8 cellular contexts compared by ENCODE assay signal in the genomic region with DNA sequence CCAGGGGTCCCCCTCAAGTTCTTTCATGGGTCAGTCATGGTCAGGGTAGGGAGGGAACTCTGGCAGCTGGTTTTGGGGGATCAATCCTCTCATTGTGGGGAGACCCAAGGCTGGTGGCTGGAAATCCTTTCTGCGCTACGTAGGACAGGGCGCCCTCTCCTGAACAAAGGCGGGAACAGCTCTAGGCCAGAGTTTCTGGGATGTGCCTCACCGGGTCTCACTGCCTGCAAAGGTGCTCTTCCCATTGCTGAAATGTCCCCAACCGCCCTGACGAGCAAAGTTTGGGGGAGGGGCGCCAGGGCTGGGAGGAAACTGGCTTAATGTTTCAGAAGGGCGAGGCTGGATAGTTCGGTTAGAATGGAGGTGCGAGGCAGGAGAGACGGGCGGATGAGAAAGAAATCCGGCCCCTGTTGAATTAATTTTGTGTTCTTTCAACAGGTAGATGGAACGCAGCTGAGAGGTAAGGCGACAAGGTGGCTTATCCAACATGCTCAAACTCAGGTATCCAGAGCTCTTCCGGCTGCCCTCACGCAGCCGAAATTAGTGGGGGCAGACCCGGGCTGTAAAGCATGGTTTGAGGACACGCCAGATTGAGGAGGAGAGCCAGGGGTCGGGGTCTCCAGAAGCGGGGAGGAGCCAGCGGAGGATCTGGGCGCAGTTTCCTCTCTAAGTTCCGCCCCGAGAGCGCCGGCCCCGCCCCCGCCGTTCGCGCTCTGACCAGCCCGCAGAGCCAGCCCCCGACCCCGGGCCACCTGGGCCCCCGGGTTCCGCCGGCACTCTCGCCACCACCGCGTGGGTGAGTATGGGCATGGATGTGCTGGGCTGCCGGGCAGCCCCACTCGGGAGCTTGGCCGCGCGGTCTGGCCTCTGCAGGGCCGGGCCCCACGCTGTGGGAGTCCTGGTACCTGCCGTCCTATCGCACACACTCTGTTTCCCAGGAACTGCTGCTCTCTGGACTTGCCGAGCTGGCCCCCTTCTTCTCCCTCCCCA. TPM values are rescaled to one million over a fixed set of nuclear protein-coding genes. Genes with fewer than 3 reads are reported as not detected.
DNase-seq lines count a peak whose midpoint lies in the region; ATAC-seq, FAIRE-seq and TF ChIP-seq lines count a peak whose summit lies in the region.

PGAP2 (plus strand) TSS at position 705 of the 990 bp plus-strand sequence. CDS start 2,700 bp downstream, outside the sequence.

- no TSS peak for BruUV-seq in K562 (replicated peaks; lab: Mats Ljungman, UMichigan)

- POLR2A ChIA-PET in K562 (lab: Yijun Ruan, JAX) = interaction anchor here (0.7 to 2.7 kb wide), 13 partner anchors 9 to 256 kb away, joined by 3 to 22 read pairs (median 4); partner anchors contain the start of genes NUP98 and RHOG

- peak; percentile 38; the same call in 1 of the 2 replicates for TF ChIP-seq EP300 in K562 (IDR thresholded peaks at IDR 0.05; ENCODE audit: low read length)

- in situ Hi-C loops in K562 (cut with MboI) = loop anchor here (25.0 kb wide), 1 partner anchor 346 kb away; no protein-coding TSS in a partner anchor

- H3K27me3 ChIP-seq in K562 (ENCODE audit: control insufficient read depth in 2 of 2, insufficient read depth in 2 of 2, low read length in 2 of 2) = no peaks in the 10 kb centered on the region
- H3K27me3 ChIP-seq in iPS DF 6.9 (ENCODE audit: control insufficient read depth, insufficient read depth, low read length) = no peaks in the 10 kb centered on the region

- no peaks in the 10 kb centered on the region for H4K20me1 ChIP-seq in K562 (replicated peaks; ENCODE audit: control insufficient read depth, insufficient read depth, low read length)

- FAIRE-seq in H54 (lab: Jason Lieb, UNC) (no peak), K562 (lab: Jason Lieb, UNC) (peak; percentile 85)

- no peaks in the 10 kb centered on the region for H3K9me1 ChIP-seq in K562 (ENCODE audit: control insufficient read depth, insufficient read depth, low read length)

- ATAC-seq in K562 (peak; percentile 91), HG03565 (IDR thresholded peaks at IDR 0.05; ENCODE audit: unreplicated experiment) (no peak)

- peak within 1 kb of the TSS; percentile 86 for H3K4me2 ChIP-seq in K562 (ENCODE audit: insufficient read depth, low read length)

- H3K27ac ChIP-seq in K562 (ENCODE audit: extremely low read depth, low read depth, low read length) (peak within 1 kb of the TSS; percentile 75), iPS DF 6.9 (ENCODE audit: low read length) (no peak within 1 kb of the TSS)

- DNase-seq in H54 (ENCODE audit: insufficient read length, low spot score) (peak; percentile 85), MV-4-11 (lab: John Stamatoyannopoulos, UW) (peak; percentile 45), T-helper 2 cell (peak; percentile 30 to 65 (median 44)), K562 (ENCODE audit: extremely low read depth in 1 of 4, low spot score in 3 of 4) (peak; percentile 85 to 88 (median 88)), iPS DF 6.9 (ENCODE audit: low read depth, low spot score) (no peak), skeletal muscle cell (ENCODE audit: low read depth) (no peak)

- peak within 1 kb of the TSS; percentile 97 for H2AFZ ChIP-seq in K562 (ENCODE audit: low read depth, low read length)

- H3K4me1 ChIP-seq in ES-I3 (ENCODE audit: insufficient read depth, low read length) = 0 out of 2 replicates have a peak, but pooled peaks cover 3% of the 10 kb centered on the region
- H3K4me1 ChIP-seq in K562 (replicated peaks in 1 of 2; ENCODE audit: control insufficient read depth in 2 of 2, insufficient read depth in 2 of 2, low read length in 2 of 2) = peaks cover 7 to 19% of the 10 kb centered on the region in 2 experiments; a peak in 3 of 5 replicates
- no peaks in the 10 kb centered on the region for H3K4me1 ChIP-seq in iPS DF 6.9 (ENCODE audit: control insufficient read depth, insufficient read depth, low read length)

- H3K4me3 ChIP-seq in K562 (peak within 1 kb of the TSS; percentile 56), iPS DF 6.9 (ENCODE audit: low read length) (peak within 1 kb of the TSS; percentile 73; the same call in 1 of the 2 replicates), skeletal muscle cell (ENCODE audit: low read depth, low read length) (peak within 1 kb of the TSS; percentile 78)

- intact Hi-C loops in K562 (cut with micrococcal nuclease) = no loop called here

- peak; percentile 47 to 74 for TF ChIP-seq RAD21 in K562 (CRISPR knock-in tag; conservative IDR thresholded peaks at IDR 0.05 in 1 of 2, IDR thresholded peaks at IDR 0.05 in 1 of 2)

- CTCF ChIA-PET in K562 (lab: Yijun Ruan, JAX; ENCODE audit: low intra/inter-chr PET ratio) = interaction anchor here (0.6 to 1.4 kb wide), 3 partner anchors 11 to 340 kb away, joined by 3 to 5 read pairs (median 4); partner anchors contain the start of gene NUP98

- TF ChIP-seq CTCF in K562 (IDR thresholded peaks at IDR 0.05 in 2 of 3, conservative IDR thresholded peaks at IDR 0.05 in 1 of 3; ENCODE audit: insufficient read depth in 2 of 3, low read depth in 1 of 3, low read length in 3 of 3) = peak; percentile 80 to 92 (median 85)

- H3K9ac ChIP-seq in ES-I3 (ENCODE audit: low read depth, low read length) = peak within 1 kb of the TSS; percentile 92
- peak within 1 kb of the TSS; percentile 61 to 95 for H3K9ac ChIP-seq in K562 (ENCODE audit: insufficient read depth in 1 of 2, low read depth in 2 of 2, low read length in 2 of 2)

- H3K9me3 ChIP-seq in ES-I3 (ENCODE audit: control insufficient read depth, insufficient read depth, low read length) = no peaks in the 10 kb centered on the region
- no peaks in the 10 kb centered on the region for H3K9me3 ChIP-seq in K562 (replicated peaks; ENCODE audit: control insufficient read depth, insufficient read depth, low read depth, low read length)
- H3K9me3 ChIP-seq in iPS DF 6.9 (ENCODE audit: control insufficient read depth, insufficient read depth, low read length) = no peaks in the 10 kb centered on the region

- peaks cover 6% of the 10 kb centered on the region for H3K79me2 ChIP-seq in K562 (ENCODE audit: control insufficient read depth, insufficient read depth, low read length)

- under 1% methylated on average over 39 of the region's 53 CpGs for WGBS in K562 (ENCODE audit: insufficient coverage, low coverage, missing lambda C conversion rate)
- no CpG with 5 or more reads among the region's 53 CpGs for WGBS in iPS DF 6.9 (ENCODE audit: insufficient coverage, insufficient read length)

- no peak for TF ChIP-seq POLR2A in H54 (IDR thresholded peaks at IDR 0.05; ENCODE audit: low read depth, low read length)
- peak; percentile 46 for TF ChIP-seq POLR2A in K562 (conservative IDR thresholded peaks at IDR 0.05)

- no peaks in the 10 kb centered on the region for H3K36me3 ChIP-seq in ES-I3 (ENCODE audit: insufficient read depth, low read length)
- peaks cover 11% of the 10 kb centered on the region for H3K36me3 ChIP-seq in K562 (ENCODE audit: control insufficient read depth, insufficient read depth, low read length)
- 0 out of 2 replicates have a peak, but pooled peaks cover 2% of the 10 kb centered on the region for H3K36me3 ChIP-seq in iPS DF 6.9 (ENCODE audit: control insufficient read depth, insufficient read depth, low read length)

RNA-seq across cellular contexts. Expression of gene PGAP2, which starts in this region (rescaled TPM):
- total RNA-seq in K562 (2011; cell fraction: chromatin; rRNA removed; ENCODE audit: low replicate concordance) = 52.9 and 128 TPM in 2 replicates
- total RNA-seq in K562 (2011; cell fraction: nucleolus; rRNA removed) = 70.0 and 81.9 TPM in 2 replicates
- 77.8 and 87.7 TPM in 2 replicates for total RNA-seq in K562 (2011; cell fraction: nucleoplasm; rRNA removed)
- total RNA-seq in K562 (2014; rRNA removed) = 17.9 and 26.9 TPM in 2 replicates
- 18.4 and 20.2 TPM in 2 replicates for total RNA-seq in K562 (2014; rRNA removed; fragmentation: Illumina TruSeq; extraction: Trizol)
- total RNA-seq in K562 (2015; rRNA removed; fragmentation: Illumina TruSeq; extraction: Trizol) = 20.6 and 22.7 TPM in 2 replicates
- total RNA-seq in K562 (2021) = 35.2 and 38.0 TPM in 2 replicates
- polyA plus RNA-seq in K562 (2011; rRNA removed) = 47.2 and 57.2 TPM in 2 replicates
- polyA plus RNA-seq in K562 (2011; cell fraction: cytosol; rRNA removed) = 61.2 and 89.0 TPM in 2 replicates
- polyA plus RNA-seq in K562 (2011; cell fraction: nucleus; rRNA removed) = 177 and 185 TPM in 2 replicates
- 38.5 and 43.9 TPM in 2 replicates for polyA plus RNA-seq in K562 (2012)
- 46.4 and 49.7 TPM in 2 replicates for polyA plus RNA-seq in K562 (2014; fragmentation: Illumina TruSeq; extraction: Trizol)
- polyA plus RNA-seq in K562 (2014; fragmentation: Nextera tagmentation; extraction: Ambion mirVana) = 10 to 100 TPM; 33.7 to 40.0 TPM
- polyA plus RNA-seq in K562 (2014; rRNA removed) = 31.8 and 34.9 TPM in 2 replicates
- polyA minus RNA-seq in K562 (2011; rRNA and poly(A)+ RNA removed) = 32.7 and 40.7 TPM in 2 replicates
- polyA minus RNA-seq in K562 (2011; cell fraction: cytosol; rRNA and poly(A)+ RNA removed) = 16.9 and 30.9 TPM in 2 replicates
- polyA minus RNA-seq in K562 (2011; cell fraction: nucleus; rRNA and poly(A)+ RNA removed) = 18.3 and 23.0 TPM in 2 replicates

Comparison
In these comparisons a context has a peak if more than half of its experiments do, and no peak if none do; other contexts are left out.
1. DNase-seq: peak in H54 (single experiment), MV-4-11 (single experiment), T-helper 2 cell (5 of 5) and K562 (4 of 4); none in iPS DF 6.9 (single experiment) and skeletal muscle cell (single experiment).
2. Peak in every context shown above with its lines, with median percentiles within 50 percentile points of each other: H3K4me3 ChIP-seq.